10 cellular contexts compared by ENCODE assay signal in genomic region chr15:67134577-67135492, GRCh38.
DNase-seq lines count a peak whose midpoint lies in the region; ATAC-seq and TF ChIP-seq lines count a peak whose summit lies in the region.
"Had no signal": no experiment of that assay in that cellular context is flagged by ENCODE, and none has a peak within 500 bp of the region (broad histone marks: within the 10 kb centered on the region; RNA-seq: fewer than 3 reads in every experiment).

No MANE protein-coding gene starts in this region.

- H3K9me3 Mint-ChIP-seq in activated naive CD4-positive, alpha-beta T cell treated with anti-CD3 and anti-CD28 coated beads, Interleukin-2, amount 50 U/mL, for 24 hours, result no peaks in the 10 kb centered on the region
- no peaks in the 10 kb centered on the region for H3K9me3 Mint-ChIP-seq in brain

- DNase-seq in activated naive CD4-positive, alpha-beta T cell treated with anti-CD3 and anti-CD28 coated beads, Interleukin-2, amount 50 U/mL, for 16 hours, result no peak
- DNase-seq in mucosa of descending colon, result no peak
- DNase-seq in COLO829 (ENCODE audit: low spot score), result no peak
- DNase-seq in NCI-H345 (lab: John Stamatoyannopoulos, UW), result no peak
- DNase-seq in SHP77 treated with DMSO at 0.1 percent for 48 hours (lab: John Stamatoyannopoulos, UW), result no peak
- DNase-seq: DMS79, NCI-H446 had no signal

- ATAC-seq in mucosa of descending colon (peak; percentile 29), GM18909 (IDR thresholded peaks at IDR 0.05; ENCODE audit: poor library complexity, unreplicated experiment) (no peak)

- H3K9me3 ChIP-seq in mucosa of descending colon, result no peaks in the 10 kb centered on the region

- intact Hi-C loops in mucosa of descending colon (cut with DNase I, micrococcal nuclease), result no loop called here

- H3K4me3 Mint-ChIP-seq in activated naive CD4-positive, alpha-beta T cell treated with anti-CD3 and anti-CD28 coated beads, Interleukin-2, amount 50 U/mL, for 24 hours, result peak overlapping the region; percentile 79
- peak overlapping the region in 3 of 5 experiments; percentile 12 to 53 (median 26) for H3K4me3 Mint-ChIP-seq in brain

- H3K4me1 ChIP-seq in mucosa of descending colon (ENCODE audit: low read depth), result peaks cover 24% of the 10 kb centered on the region

- H3K27ac Mint-ChIP-seq in activated naive CD4-positive, alpha-beta T cell treated with anti-CD3 and anti-CD28 coated beads, Interleukin-2, amount 50 U/mL, for 24 hours, result peak overlapping the region; percentile 98
- H3K27ac Mint-ChIP-seq in brain, result peak overlapping the region in 3 of 5 experiments; percentile 80 to 91 (median 89)

- H3K36me3 ChIP-seq in mucosa of descending colon (ENCODE audit: low read depth), result no peaks in the 10 kb centered on the region

- TF ChIP-seq CTCF in brain (conservative IDR thresholded peaks at IDR 0.05) (no peak), mucosa of descending colon (IDR thresholded peaks at IDR 0.05) (no peak)

- no peaks in the 10 kb centered on the region for H3K27me3 Mint-ChIP-seq in activated naive CD4-positive, alpha-beta T cell treated with anti-CD3 and anti-CD28 coated beads, Interleukin-2, amount 50 U/mL, for 24 hours
- no peaks in the 10 kb centered on the region for H3K27me3 Mint-ChIP-seq in brain

- peaks cover 85% of the 10 kb centered on the region for H3K4me1 Mint-ChIP-seq in activated naive CD4-positive, alpha-beta T cell treated with anti-CD3 and anti-CD28 coated beads, Interleukin-2, amount 50 U/mL, for 24 hours
- H3K4me1 Mint-ChIP-seq in brain, result peaks cover 91% of the 10 kb centered on the region

- H3K36me3 Mint-ChIP-seq in activated naive CD4-positive, alpha-beta T cell treated with anti-CD3 and anti-CD28 coated beads, Interleukin-2, amount 50 U/mL, for 24 hours, result peaks cover 4% of the 10 kb centered on the region
- H3K36me3 Mint-ChIP-seq in brain, result no peaks in the 10 kb centered on the region

- no peak overlapping the region for H3K4me3 ChIP-seq in mucosa of descending colon
